In genomic region chr14:22567437-22567836, GRCh38 we compare ENCODE assay signal across 13 cellular contexts. TPM values are rescaled to one million over a fixed set of nuclear protein-coding genes. Genes with fewer than 3 reads are reported as not detected.
DNase-seq lines count a peak whose midpoint lies in the region; ATAC-seq and TF ChIP-seq lines count a peak whose summit lies in the region.
"Had no signal": no experiment of that assay in that cellular context is flagged by ENCODE, and none has a peak within 500 bp of the region (broad histone marks: within the 10 kb centered on the region; RNA-seq: fewer than 3 reads in every experiment).

No MANE protein-coding gene starts in this region.

- peaks cover 68% of the 10 kb centered on the region for H3K4me1 Mint-ChIP-seq in activated CD4-positive, alpha-beta T cell treated with anti-CD3 and anti-CD28 coated beads, Interleukin-2, amount 10 ng/mL, durations not matched to agents 24 days and 14 days
- peaks cover 43% of the 10 kb centered on the region for H3K4me1 Mint-ChIP-seq in chondrocyte (ENCODE audit: low read depth)
- peaks cover 70% of the 10 kb centered on the region for H3K4me1 Mint-ChIP-seq in stimulated activated memory B cell treated with anti-CD40 and anti-IgM and Interleukin-4, amounts not matched to agents 10 μg/mL and 1 μg/mL and 100 μg/mL, for 72 hours

- H3K4me3 ChIP-seq in HAP-1 (no peak overlapping the region), tibial artery (no peak overlapping the region)
- H3K4me3 ChIP-seq: SK-N-MC, tibial nerve had no signal

- peak overlapping the region; percentile 78 for H3K4me3 Mint-ChIP-seq in activated CD4-positive, alpha-beta T cell treated with anti-CD3 and anti-CD28 coated beads, Interleukin-2, amount 10 ng/mL, durations not matched to agents 24 days and 14 days
- no peak overlapping the region for H3K4me3 Mint-ChIP-seq in chondrocyte (ENCODE audit: unreplicated experiment)
- no peak overlapping the region for H3K4me3 Mint-ChIP-seq in stimulated activated memory B cell treated with anti-CD40 and anti-IgM and Interleukin-4, amounts not matched to agents 10 μg/mL and 1 μg/mL and 100 μg/mL, for 72 hours

- H3K27me3 ChIP-seq in HAP-1 (ENCODE audit: low read depth) (no peaks in the 10 kb centered on the region), tibial artery (no peaks in the 10 kb centered on the region)
- H3K27me3 ChIP-seq: tibial nerve had no signal

- H3K36me3 ChIP-seq in HAP-1 (replicated peaks) (peaks cover 43% of the 10 kb centered on the region), tibial artery (peaks cover 9 to 27% (median 9%) of the 10 kb centered on the region in 3 donors)

- no peak for ATAC-seq in stimulated activated memory B cell treated with anti-CD40 and anti-IgM and Interleukin-4, amounts not matched to agents 10 μg/mL and 1 μg/mL and 100 μg/mL, for 72 hours

- H3K27me3 Mint-ChIP-seq in activated CD4-positive, alpha-beta T cell treated with anti-CD3 and anti-CD28 coated beads, Interleukin-2, amount 10 ng/mL, durations not matched to agents 24 days and 14 days: no peaks in the 10 kb centered on the region
- H3K27me3 Mint-ChIP-seq in chondrocyte (ENCODE audit: low read depth): no peaks in the 10 kb centered on the region
- no peaks in the 10 kb centered on the region for H3K27me3 Mint-ChIP-seq in stimulated activated memory B cell treated with anti-CD40 and anti-IgM and Interleukin-4, amounts not matched to agents 10 μg/mL and 1 μg/mL and 100 μg/mL, for 72 hours

- peak; percentile 68 for DNase-seq in activated CD4-positive, alpha-beta T cell treated with anti-CD3 and anti-CD28 coated beads, Interleukin-2, amount 10 ng/mL, durations not matched to agents 24 days and 14 days
- DNase-seq in activated CD4-positive, alpha-beta T cell treated with anti-CD3 and anti-CD28 coated beads, Interleukin-2, amount 50 U/mL, for 1 hour: no peak
- DNase-seq in NCI-H82 (lab: John Stamatoyannopoulos, UW) (peak; percentile 68), chondrocyte (ENCODE audit: low spot score) (no peak), AG08395 (ENCODE audit: low spot score) (no peak), HAP-1 (ENCODE audit: low spot score in 2 of 2) (no peak), tibial artery (no peak)
- DNase-seq: ACHN; activated CD4-positive, alpha-beta T cell treated with anti-CD3 and anti-CD28 coated beads, Interleukin-2, amount 50 U/mL, for 48 hours; NCI-H345 had no signal

- in situ Hi-C loops in HAP-1 (cut with MboI; ENCODE audit: low sequenced_read_pairs): loop anchor here (25.0 kb wide), 1 partner anchor 495 kb away; the partner anchor contains the start of gene CDH24

- intact Hi-C loops in activated CD4-positive, alpha-beta T cell treated with anti-CD3 and anti-CD28 coated beads, Interleukin-2, amount 10 ng/mL, durations not matched to agents 24 days and 14 days (cut with micrococcal nuclease): loop anchor here (5.0 kb wide), 1 partner anchor 35 kb away; no protein-coding TSS in a partner anchor
- intact Hi-C loops in tibial artery (cut with DNase I; ENCODE audit: low total_unique reads): loop anchor here (10.0 kb wide), 1 partner anchor 257 kb away; the partner anchor contains the start of gene MRPL52

- peaks cover 61% of the 10 kb centered on the region for H3K36me3 Mint-ChIP-seq in activated CD4-positive, alpha-beta T cell treated with anti-CD3 and anti-CD28 coated beads, Interleukin-2, amount 10 ng/mL, durations not matched to agents 24 days and 14 days (ENCODE audit: low read depth)
- peaks cover 24% of the 10 kb centered on the region for H3K36me3 Mint-ChIP-seq in chondrocyte (ENCODE audit: low read depth)
- H3K36me3 Mint-ChIP-seq in stimulated activated memory B cell treated with anti-CD40 and anti-IgM and Interleukin-4, amounts not matched to agents 10 μg/mL and 1 μg/mL and 100 μg/mL, for 72 hours: peaks cover 23% of the 10 kb centered on the region

- no peaks in the 10 kb centered on the region for H3K9me3 ChIP-seq in HAP-1
- no peaks in the 10 kb centered on the region for H3K9me3 ChIP-seq in tibial artery
- H3K9me3 ChIP-seq: tibial nerve had no signal

- H3K27ac Mint-ChIP-seq in activated CD4-positive, alpha-beta T cell treated with anti-CD3 and anti-CD28 coated beads, Interleukin-2, amount 10 ng/mL, durations not matched to agents 24 days and 14 days: peak overlapping the region; percentile 95
- H3K27ac Mint-ChIP-seq in chondrocyte (ENCODE audit: unreplicated experiment): peak overlapping the region; percentile 22
- H3K27ac Mint-ChIP-seq in stimulated activated memory B cell treated with anti-CD40 and anti-IgM and Interleukin-4, amounts not matched to agents 10 μg/mL and 1 μg/mL and 100 μg/mL, for 72 hours: peak overlapping the region; percentile 98

- no peaks in the 10 kb centered on the region for H3K9me3 Mint-ChIP-seq in activated CD4-positive, alpha-beta T cell treated with anti-CD3 and anti-CD28 coated beads, Interleukin-2, amount 10 ng/mL, durations not matched to agents 24 days and 14 days
- H3K9me3 Mint-ChIP-seq in chondrocyte (ENCODE audit: low read depth): no peaks in the 10 kb centered on the region
- H3K9me3 Mint-ChIP-seq in stimulated activated memory B cell treated with anti-CD40 and anti-IgM and Interleukin-4, amounts not matched to agents 10 μg/mL and 1 μg/mL and 100 μg/mL, for 72 hours: no peaks in the 10 kb centered on the region

- no peak overlapping the region for H3K27ac ChIP-seq in tibial artery
- H3K27ac ChIP-seq: SK-N-MC had no signal

- TF ChIP-seq CTCF in chondrocyte (IDR thresholded peaks at IDR 0.05): no peak
- TF ChIP-seq CTCF in tibial artery (IDR thresholded peaks at IDR 0.05): no peak

- peaks cover 3% of the 10 kb centered on the region for H3K4me1 ChIP-seq in HAP-1
- peaks cover 0 to 44% (median 15%) of the 10 kb centered on the region in 4 donors for H3K4me1 ChIP-seq in tibial artery

RNA-seq across cellular contexts. Expression of gene DAD1, which starts 21.6 kb away (rescaled TPM):
- 255 and 266 TPM in 2 replicates for total RNA-seq in activated CD4-positive, alpha-beta T cell treated with anti-CD3 and anti-CD28 coated beads, Interleukin-2, amount 10 ng/mL, durations not matched to agents 24 days and 14 days
- total RNA-seq in chondrocyte: 248 to 266 TPM (median 253 TPM) in 3 replicates

RNA-seq across cellular contexts. Expression of gene ABHD4, which starts 30.7 kb away (rescaled TPM):
- 9.7 and 10.3 TPM in 2 replicates for total RNA-seq in activated CD4-positive, alpha-beta T cell treated with anti-CD3 and anti-CD28 coated beads, Interleukin-2, amount 10 ng/mL, durations not matched to agents 24 days and 14 days
- 52.1 to 89.9 TPM (median 88.0 TPM) in 3 replicates for total RNA-seq in chondrocyte

Comparison
In these comparisons a context has a peak if more than half of its experiments do, and no peak if none do; other contexts are left out.
1. DNase-seq: peak in activated CD4-positive, alpha-beta T cell treated with anti-CD3 and anti-CD28 coated beads, Interleukin-2, amount 10 ng/mL, durations not matched to agents 24 days and 14 days (single experiment) and NCI-H82 (single experiment); none in activated CD4-positive, alpha-beta T cell treated with anti-CD3 and anti-CD28 coated beads, Interleukin-2, amount 50 U/mL, for 1 hour (single experiment), chondrocyte (single experiment), AG08395 (single experiment), HAP-1 (0 of 2) and tibial artery (0 of 2).
2. H3K27ac Mint-ChIP-seq: peak in every context shown above with its lines; median percentile 98 in stimulated activated memory B cell treated with anti-CD40 and anti-IgM and Interleukin-4, amounts not matched to agents 10 μg/mL and 1 μg/mL and 100 μg/mL, for 72 hours; 95 in activated CD4-positive, alpha-beta T cell treated with anti-CD3 and anti-CD28 coated beads, Interleukin-2, amount 10 ng/mL, durations not matched to agents 24 days and 14 days; 22 in chondrocyte.